28 cellular contexts compared by ENCODE assay signal in genomic region chr1:199129247-199129646, GRCh38.
DNase-seq lines count a peak whose midpoint lies in the region; ATAC-seq, FAIRE-seq and TF ChIP-seq lines count a peak whose summit lies in the region.
"Had no signal": no experiment of that assay in that cellular context is flagged by ENCODE, and none has a peak within 500 bp of the region (broad histone marks: within the 10 kb centered on the region; RNA-seq: fewer than 3 reads in every experiment).

No MANE protein-coding gene starts in this region.

- H3K9ac ChIP-seq in kidney (ENCODE audit: low read length in 2 of 2): no peak overlapping the region
- H3K9ac ChIP-seq: GM23248 had no signal

- intact Hi-C loops in kidney (cut with DNase I): no loop called here

- in situ Hi-C loops in Caki2 (cut with HindIII; ENCODE audit: low pct_unique_long_range_greater_than_20kb, low sequenced_read_pairs): no loop called here

- peak; percentile 65 for DNase-seq in Caki2 (ENCODE audit: low read depth)
- DNase-seq in M059J (ENCODE audit: low read depth): peak; percentile 40
- DNase-seq in cardiac fibroblast (ENCODE audit: low read depth in 2 of 2): peak; percentile 17 to 51
- no peak for DNase-seq in kidney
- no peak for DNase-seq in DMS53 (lab: John Stamatoyannopoulos, UW)
- no peak for DNase-seq in NCI-H1105 treated with DMSO at 0.1 percent for 48 hours (lab: John Stamatoyannopoulos, UW)
- DNase-seq: activated CD4-positive, alpha-beta T cell treated with anti-CD3 and anti-CD28 coated beads for 1 hour; activated CD8-positive, alpha-beta T cell treated with anti-CD3 and anti-CD28 coated beads for 36 hours; AML-193; anterior cingulate cortex; CD4-positive, alpha-beta T cell; cerebellar nuclear complex; EL; GM23248; HFFc6; Kasumi-1; left lung; naive B cell; NCI-H1048; NCI-H187 treated with DMSO at 0.1 percent for 48 hours; stimulated activated naive CD8-positive, alpha-beta T cell treated with anti-CD3 and anti-CD28 coated beads, Interleukin-15, Interleukin-2, amounts not matched to agents 100 U/mL and 50 U/mL, for 24 hours had no signal

- ATAC-seq in HG03378 (IDR thresholded peaks at IDR 0.05; ENCODE audit: unreplicated experiment) (no peak), HG03175 (IDR thresholded peaks at IDR 0.05; ENCODE audit: unreplicated experiment) (no peak)
- ATAC-seq: activated CD8-positive, alpha-beta T cell treated with anti-CD3 and anti-CD28 coated beads for 36 hours; activated naive CD4-positive, alpha-beta T cell treated with anti-CD3 and anti-CD28 coated beads, Interleukin-2, amount 50 U/mL, for 72 hours; left lung; stimulated activated naive CD8-positive, alpha-beta T cell treated with anti-CD3 and anti-CD28 coated beads, Interleukin-15, Interleukin-2, amounts not matched to agents 100 U/mL and 50 U/mL, for 24 hours had no signal

- H3K9me3 ChIP-seq in kidney (ENCODE audit: control insufficient read depth in 1 of 2, low read length in 2 of 2): no peaks in the 10 kb centered on the region
- H3K9me3 ChIP-seq: left lung, SJSA1 had no signal

- no peak overlapping the region for H3K4me3 ChIP-seq in cardiac fibroblast (replicated peaks in 1 of 2; ENCODE audit: low read depth in 2 of 2, low read length in 2 of 2)
- no peak overlapping the region for H3K4me3 ChIP-seq in kidney (ENCODE audit: low read length in 2 of 2)
- H3K4me3 ChIP-seq: GM23248, left lung, SJSA1 had no signal

- no peaks in the 10 kb centered on the region for H3K36me3 ChIP-seq in kidney (ENCODE audit: control insufficient read depth in 1 of 2, insufficient read depth in 2 of 2, low read length in 2 of 2)
- H3K36me3 ChIP-seq: left lung, SJSA1 had no signal

- H3K4me1 ChIP-seq in kidney (ENCODE audit: control insufficient read depth in 1 of 2, insufficient read depth in 1 of 2, low read depth in 1 of 2, low read length in 2 of 2): no peaks in the 10 kb centered on the region
- H3K4me1 ChIP-seq: left lung, SJSA1 had no signal

- TF ChIP-seq CTCF in cardiac fibroblast (IDR thresholded peaks at IDR 0.05; ENCODE audit: low read depth, low read length): no peak
- TF ChIP-seq CTCF in kidney (IDR thresholded peaks at IDR 0.05; ENCODE audit: borderline replicate concordance, extremely low read depth, insufficient read depth): no peak

- FAIRE-seq in kidney (lab: Jason Lieb, UNC): peak; percentile 19
- FAIRE-seq: A204.1, GM12892 had no signal

- H3K27ac ChIP-seq in kidney (ENCODE audit: low read depth in 2 of 2, low read length in 2 of 2): no peak overlapping the region
- H3K27ac ChIP-seq: GM23248, HL-60, left lung, SJSA1 had no signal

Comparison
In these comparisons a context has a peak if more than half of its experiments do, and no peak if none do; other contexts are left out.
1. DNase-seq: peak in Caki2 (single experiment), M059J (single experiment) and cardiac fibroblast (2 of 2); none in kidney (single experiment), DMS53 (single experiment) and NCI-H1105 treated with DMSO at 0.1 percent for 48 hours (single experiment).